In genomic region chr4:23932186-23932585, GRCh38 we compare ENCODE assay signal across 17 cellular contexts. TPM values are rescaled to one million over a fixed set of nuclear protein-coding genes. Genes with fewer than 3 reads are reported as not detected.
DNase-seq lines count a peak whose midpoint lies in the region; ATAC-seq and TF ChIP-seq lines count a peak whose summit lies in the region.
"Had no signal": no experiment of that assay in that cellular context is flagged by ENCODE, and none has a peak within 500 bp of the region (broad histone marks: within the 10 kb centered on the region; RNA-seq: fewer than 3 reads in every experiment).

No MANE protein-coding gene starts in this region.

- H3K27me3 ChIP-seq in heart left ventricle (no peaks in the 10 kb centered on the region), iPS DF 6.9 (ENCODE audit: control insufficient read depth, insufficient read depth, low read length) (no peaks in the 10 kb centered on the region), subcutaneous abdominal adipose tissue (ENCODE audit: control insufficient read depth in 5 of 5, insufficient read depth in 4 of 5, low read length in 5 of 5) (no peaks in the 10 kb centered on the region), vagina (no peaks in the 10 kb centered on the region)
- H3K27me3 ChIP-seq: BLaER1 treated with 17β-estradiol and CSF1 and Interleukin-3, amounts not matched to agents 10 nM and 100 nM had no signal

- ATAC-seq in heart left ventricle (no peak), left ventricle myocardium superior (no peak), WTC11 (peak; percentile 64)
- ATAC-seq: HCT116, Panc1 had no signal

- peaks cover 69% of the 10 kb centered on the region for H3K4me1 Mint-ChIP-seq in WTC11
- H3K4me1 Mint-ChIP-seq in endothelial cell (ENCODE audit: unreplicated experiment) = peaks cover 8% of the 10 kb centered on the region

- H3K9me3 ChIP-seq in heart left ventricle (no peaks in the 10 kb centered on the region), iPS DF 6.9 (ENCODE audit: control insufficient read depth, insufficient read depth, low read length) (no peaks in the 10 kb centered on the region), subcutaneous abdominal adipose tissue (ENCODE audit: control insufficient read depth in 5 of 5, low read length in 5 of 5) (no peaks in the 10 kb centered on the region), vagina (no peaks in the 10 kb centered on the region)
- H3K9me3 ChIP-seq: BLaER1 treated with 17β-estradiol and CSF1 and Interleukin-3, amounts not matched to agents 10 nM and 100 nM had no signal

- H3K9ac ChIP-seq in subcutaneous abdominal adipose tissue (ENCODE audit: low read length in 5 of 5) = no peak overlapping the region
- H3K9ac ChIP-seq: BLaER1 treated with 17β-estradiol and CSF1 and Interleukin-3, amounts not matched to agents 10 nM and 100 nM had no signal

- H3K36me3 Mint-ChIP-seq in WTC11 (peaks cover 3% of the 10 kb centered on the region; the same call in 1 of the 2 replicates), endothelial cell (ENCODE audit: low read depth, unreplicated experiment) (no peaks in the 10 kb centered on the region)

- POLR2A ChIA-PET in WTC11 (lab: Charles Lee) = no interaction called here

- H3K4me1 ChIP-seq in heart left ventricle = peaks cover 0 to 45% (median 10%) of the 10 kb centered on the region in 12 donors
- peaks cover 20% of the 10 kb centered on the region for H3K4me1 ChIP-seq in iPS DF 6.9 (ENCODE audit: control insufficient read depth, insufficient read depth, low read length)
- peaks cover 3 to 61% (median 43%) of the 10 kb centered on the region in 5 donors for H3K4me1 ChIP-seq in subcutaneous abdominal adipose tissue (ENCODE audit: control insufficient read depth in 5 of 5, insufficient read depth in 5 of 5, low read length in 5 of 5)
- peaks cover 23% of the 10 kb centered on the region for H3K4me1 ChIP-seq in vagina

- no peak overlapping the region for H3K4me3 ChIP-seq in heart left ventricle
- H3K4me3 ChIP-seq in iPS DF 6.9 (ENCODE audit: low read length) = no peak overlapping the region
- H3K4me3 ChIP-seq in subcutaneous abdominal adipose tissue (ENCODE audit: low read depth in 1 of 5, low read length in 5 of 5) = no peak overlapping the region
- no peak overlapping the region for H3K4me3 ChIP-seq in vagina
- H3K4me3 ChIP-seq: BLaER1 treated with 17β-estradiol and CSF1 and Interleukin-3, amounts not matched to agents 10 nM and 100 nM had no signal

- CTCF ChIA-PET in WTC11 (lab: Charles Lee) = interaction anchor here (0.5 to 4.3 kb wide), 26 partner anchors 9 to 779 kb away, joined by 3 to 37 read pairs (median 4); partner anchors contain the start of gene PPARGC1A

- peaks cover 5% of the 10 kb centered on the region for H3K9me3 Mint-ChIP-seq in WTC11
- H3K9me3 Mint-ChIP-seq in endothelial cell (ENCODE audit: unreplicated experiment) = no peaks in the 10 kb centered on the region

- TF ChIP-seq POLR2A in heart left ventricle (IDR thresholded peaks at IDR 0.05) (no peak), vagina (IDR thresholded peaks at IDR 0.05) (no peak)

- H3K36me3 ChIP-seq in heart left ventricle (no peaks in the 10 kb centered on the region), iPS DF 6.9 (ENCODE audit: control insufficient read depth, insufficient read depth, low read length) (no peaks in the 10 kb centered on the region), subcutaneous abdominal adipose tissue (ENCODE audit: control insufficient read depth in 5 of 5, insufficient read depth in 5 of 5, low read length in 5 of 5) (no peaks in the 10 kb centered on the region), vagina (no peaks in the 10 kb centered on the region)
- H3K36me3 ChIP-seq: BLaER1 treated with 17β-estradiol and CSF1 and Interleukin-3, amounts not matched to agents 10 nM and 100 nM had no signal

- H3K4me3 Mint-ChIP-seq in WTC11 = peak overlapping the region; percentile 34; the same call in 1 of the 2 replicates
- H3K4me3 Mint-ChIP-seq in endothelial cell (ENCODE audit: unreplicated experiment) = no peak overlapping the region

- intact Hi-C loops in heart left ventricle (cut with DNase I) (loop anchor here in 5 of 10 donors (5.0 to 10.0 kb wide), 6 partner anchors 45 to 567 kb away; no protein-coding TSS in a partner anchor), left ventricle myocardium superior (cut with micrococcal nuclease) (no loop called here), vagina (cut with DNase I) (no loop called here)

- H3K27ac Mint-ChIP-seq in WTC11 (0 out of 2 replicates have a peak overlapping the region, but pooled peaks have one; percentile 2), endothelial cell (ENCODE audit: unreplicated experiment) (no peak overlapping the region)

- H3K27ac ChIP-seq in heart left ventricle (peak overlapping the region in 10 of 12 donors; percentile 69 to 95 (median 84)), iPS DF 6.9 (ENCODE audit: low read length) (no peak overlapping the region), subcutaneous abdominal adipose tissue (ENCODE audit: low read depth, low read length) (peak overlapping the region; percentile 4), vagina (no peak overlapping the region)
- H3K27ac ChIP-seq: BLaER1 treated with 17β-estradiol and CSF1 and Interleukin-3, amounts not matched to agents 10 nM and 100 nM had no signal

- DNase-seq in heart left ventricle = no peak
- DNase-seq in left ventricle myocardium superior = no peak
- no peak for DNase-seq in WTC11 (ENCODE audit: low spot score)
- DNase-seq in iPS DF 6.9 (ENCODE audit: low read depth, low spot score) = peak; percentile 39
- DNase-seq in UCSD-AML1 (lab: John Stamatoyannopoulos, UW; ENCODE audit: unreplicated experiment) = no peak
- DNase-seq in endothelial cell (ENCODE audit: low spot score) = no peak
- DNase-seq in vagina (ENCODE audit: extremely low spot score in 2 of 2) = no peak
- DNase-seq: 8988T, KBM-7, NCI-H1092, NCI-H1694, NCI-H748 treated with DMSO at 0.1 percent for 48 hours, SHP77 treated with DMSO at 0.1 percent for 48 hours had no signal

- peaks cover 3% of the 10 kb centered on the region; the same call in 1 of the 2 replicates for H3K27me3 Mint-ChIP-seq in WTC11 (ENCODE audit: low read depth)
- H3K27me3 Mint-ChIP-seq in endothelial cell (ENCODE audit: unreplicated experiment) = no peaks in the 10 kb centered on the region

- 82 to 90% (median 87%) methylated on average over 4 of the region's 4 CpGs for WGBS in heart left ventricle, 4 donors
- no CpG with 5 or more reads among the region's 4 CpGs for WGBS in iPS DF 6.9 (ENCODE audit: insufficient coverage, insufficient read length)

- TF ChIP-seq CTCF in heart left ventricle (IDR thresholded peaks at IDR 0.05) (peak in 1 of 12 donors; percentile 9), WTC11 (IDR thresholded peaks at IDR 0.05) (no peak), endothelial cell (IDR thresholded peaks at IDR 0.05; ENCODE audit: unreplicated experiment) (no peak), vagina (IDR thresholded peaks at IDR 0.05) (no peak)

TF ChIP-seq in WTC11, 78 proteins besides CTCF, POLR2A, EP300 and RAD21 (continues in another document):
- TF ChIP-seq TCF7 (CRISPR knock-in tag; IDR thresholded peaks at IDR 0.05; ENCODE audit: low read depth) (no peak), EMX1 (CRISPR knock-in tag; IDR thresholded peaks at IDR 0.05) (no peak), USF2 (CRISPR knock-in tag; IDR thresholded peaks at IDR 0.05) (no peak), ELF4 (CRISPR knock-in tag; IDR thresholded peaks at IDR 0.05; ENCODE audit: low read depth) (no peak), HMGA2 (CRISPR knock-in tag; IDR thresholded peaks at IDR 0.05) (no peak), ESRRA (CRISPR knock-in tag; IDR thresholded peaks at IDR 0.05; ENCODE audit: borderline replicate concordance) (no peak), IRF1 (CRISPR knock-in tag; IDR thresholded peaks at IDR 0.05) (no peak), NFYB (CRISPR knock-in tag; conservative IDR thresholded peaks at IDR 0.05; ENCODE audit: low read depth) (no peak), HMGXB4 (CRISPR knock-in tag; IDR thresholded peaks at IDR 0.05) (no peak), CREM (CRISPR knock-in tag; IDR thresholded peaks at IDR 0.05) (no peak), RORB (CRISPR knock-in tag; IDR thresholded peaks at IDR 0.05) (no peak)

RNA-seq across cellular contexts. Expression of gene PPARGC1A, which starts 42.3 kb away (rescaled TPM):
- total RNA-seq in heart left ventricle (100 to 1,000 TPM in 1 of 9 donors, 10 to 100 TPM in 8; 47.2 to 103 (median 84.4) TPM), left ventricle myocardium superior (97.2 TPM), WTC11 (2021) (1.9 to 2.9 TPM (median 2.0 TPM) in 3 replicates), endothelial cell (ENCODE audit: unreplicated experiment) (11.4 TPM), vagina (1.2 TPM)
- polyA plus RNA-seq in heart left ventricle = 10 to 100 TPM; 25.4 to 25.6 TPM

Comparison
In these comparisons a context has a peak if more than half of its experiments do, and no peak if none do; other contexts are left out.
1. H3K27ac ChIP-seq: peak in heart left ventricle (10 of 12) and subcutaneous abdominal adipose tissue (single experiment); none in iPS DF 6.9 (single experiment) and vagina (single experiment).